ENCODE assay signal across 1 cellular context in the genomic region with DNA sequence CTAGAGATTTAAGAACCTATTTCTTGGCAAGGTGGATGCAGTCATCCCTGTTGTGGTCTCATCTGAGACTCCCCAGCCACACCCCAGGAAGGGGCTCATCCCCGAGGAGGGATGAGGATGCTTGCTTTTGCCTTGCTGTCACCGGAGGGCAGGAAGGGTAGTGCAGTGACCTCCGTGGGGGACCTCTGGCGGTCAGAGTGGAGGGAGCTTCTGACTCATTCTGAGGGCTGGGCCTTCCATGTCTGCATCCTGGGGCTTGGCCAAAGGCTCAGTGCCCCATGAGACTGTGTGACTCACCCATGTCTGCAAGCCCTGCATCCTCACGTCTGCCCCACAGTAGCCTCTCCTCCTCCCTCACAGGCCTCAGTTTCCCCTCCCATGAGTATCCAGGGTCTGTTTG.
A peak's percentile ranks its signal among the peaks of the same experiment; 100 is the strongest.
TF ChIP-seq lines count a peak whose summit lies in the region.

No MANE protein-coding gene starts in this region.

TF ChIP-seq in HepG2, 621 proteins besides CTCF, POLR2A, EP300 and RAD21 (continued from another document and continues in another):
- TF ChIP-seq, protein P1, sequence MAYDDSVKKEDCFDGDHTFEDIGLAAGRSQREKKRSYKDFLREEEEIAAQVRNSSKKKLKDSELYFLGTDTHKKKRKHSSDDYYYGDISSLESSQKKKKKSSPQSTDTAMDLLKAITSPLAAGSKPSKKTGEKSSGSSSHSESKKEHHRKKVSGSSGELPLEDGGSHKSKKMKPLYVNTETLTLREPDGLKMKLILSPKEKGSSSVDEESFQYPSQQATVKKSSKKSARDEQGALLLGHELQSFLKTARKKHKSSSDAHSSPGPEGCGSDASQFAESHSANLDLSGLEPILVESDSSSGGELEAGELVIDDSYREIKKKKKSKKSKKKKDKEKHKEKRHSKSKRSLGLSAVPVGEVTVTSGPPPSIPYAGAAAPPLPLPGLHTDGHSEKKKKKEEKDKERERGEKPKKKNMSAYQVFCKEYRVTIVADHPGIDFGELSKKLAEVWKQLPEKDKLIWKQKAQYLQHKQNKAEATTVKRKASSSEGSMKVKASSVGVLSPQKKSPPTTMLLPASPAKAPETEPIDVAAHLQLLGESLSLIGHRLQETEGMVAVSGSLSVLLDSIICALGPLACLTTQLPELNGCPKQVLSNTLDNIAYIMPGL (CRISPR knock-in tag; IDR thresholded peaks at IDR 0.05; ENCODE audit: borderline replicate concordance in 1 of 2, low read depth in 1 of 2) = peak in 1 of 2 experiments; percentile 61; a peak in 1 of 4 replicates
- TF ChIP-seq, protein P2, sequence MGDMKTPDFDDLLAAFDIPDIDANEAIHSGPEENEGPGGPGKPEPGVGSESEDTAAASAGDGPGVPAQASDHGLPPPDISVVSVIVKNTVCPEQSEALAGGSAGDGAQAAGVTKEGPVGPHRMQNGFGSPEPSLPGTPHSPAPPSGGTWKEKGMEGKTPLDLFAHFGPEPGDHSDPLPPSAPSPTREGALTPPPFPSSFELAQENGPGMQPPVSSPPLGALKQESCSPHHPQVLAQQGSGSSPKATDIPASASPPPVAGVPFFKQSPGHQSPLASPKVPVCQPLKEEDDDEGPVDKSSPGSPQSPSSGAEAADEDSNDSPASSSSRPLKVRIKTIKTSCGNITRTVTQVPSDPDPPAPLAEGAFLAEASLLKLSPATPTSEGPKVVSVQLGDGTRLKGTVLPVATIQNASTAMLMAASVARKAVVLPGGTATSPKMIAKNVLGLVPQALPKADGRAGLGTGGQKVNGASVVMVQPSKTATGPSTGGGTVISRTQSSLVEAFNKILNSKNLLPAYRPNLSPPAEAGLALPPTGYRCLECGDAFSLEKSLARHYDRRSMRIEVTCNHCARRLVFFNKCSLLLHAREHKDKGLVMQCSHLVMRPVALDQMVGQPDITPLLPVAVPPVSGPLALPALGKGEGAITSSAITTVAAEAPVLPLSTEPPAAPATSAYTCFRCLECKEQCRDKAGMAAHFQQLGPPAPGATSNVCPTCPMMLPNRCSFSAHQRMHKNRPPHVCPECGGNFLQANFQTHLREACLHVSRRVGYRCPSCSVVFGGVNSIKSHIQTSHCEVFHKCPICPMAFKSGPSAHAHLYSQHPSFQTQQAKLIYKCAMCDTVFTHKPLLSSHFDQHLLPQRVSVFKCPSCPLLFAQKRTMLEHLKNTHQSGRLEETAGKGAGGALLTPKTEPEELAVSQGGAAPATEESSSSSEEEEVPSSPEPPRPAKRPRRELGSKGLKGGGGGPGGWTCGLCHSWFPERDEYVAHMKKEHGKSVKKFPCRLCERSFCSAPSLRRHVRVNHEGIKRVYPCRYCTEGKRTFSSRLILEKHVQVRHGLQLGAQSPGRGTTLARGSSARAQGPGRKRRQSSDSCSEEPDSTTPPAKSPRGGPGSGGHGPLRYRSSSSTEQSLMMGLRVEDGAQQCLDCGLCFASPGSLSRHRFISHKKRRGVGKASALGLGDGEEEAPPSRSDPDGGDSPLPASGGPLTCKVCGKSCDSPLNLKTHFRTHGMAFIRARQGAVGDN (CRISPR knock-in tag; IDR thresholded peaks at IDR 0.05) = peak; percentile 57
- no peak for TF ChIP-seq ZNF432 (CRISPR knock-in tag; IDR thresholded peaks at IDR 0.05; ENCODE audit: borderline replicate concordance)
- TF ChIP-seq, protein P3, sequence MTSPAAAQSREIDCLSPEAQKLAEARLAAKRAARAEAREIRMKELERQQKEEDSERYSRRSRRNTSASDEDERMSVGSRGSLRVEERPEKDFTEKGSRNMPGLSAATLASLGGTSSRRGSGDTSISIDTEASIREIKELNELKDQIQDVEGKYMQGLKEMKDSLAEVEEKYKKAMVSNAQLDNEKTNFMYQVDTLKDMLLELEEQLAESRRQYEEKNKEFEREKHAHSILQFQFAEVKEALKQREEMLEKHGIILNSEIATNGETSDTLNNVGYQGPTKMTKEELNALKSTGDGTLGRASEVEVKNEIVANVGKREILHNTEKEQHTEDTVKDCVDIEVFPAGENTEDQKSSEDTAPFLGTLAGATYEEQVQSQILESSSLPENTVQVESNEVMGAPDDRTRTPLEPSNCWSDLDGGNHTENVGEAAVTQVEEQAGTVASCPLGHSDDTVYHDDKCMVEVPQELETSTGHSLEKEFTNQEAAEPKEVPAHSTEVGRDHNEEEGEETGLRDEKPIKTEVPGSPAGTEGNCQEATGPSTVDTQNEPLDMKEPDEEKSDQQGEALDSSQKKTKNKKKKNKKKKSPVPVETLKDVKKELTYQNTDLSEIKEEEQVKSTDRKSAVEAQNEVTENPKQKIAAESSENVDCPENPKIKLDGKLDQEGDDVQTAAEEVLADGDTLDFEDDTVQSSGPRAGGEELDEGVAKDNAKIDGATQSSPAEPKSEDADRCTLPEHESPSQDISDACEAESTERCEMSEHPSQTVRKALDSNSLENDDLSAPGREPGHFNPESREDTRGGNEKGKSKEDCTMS (CRISPR knock-in tag; conservative IDR thresholded peaks at IDR 0.05) = no peak
- no peak for TF ChIP-seq ZNF451 (CRISPR knock-in tag; IDR thresholded peaks at IDR 0.05)
- no peak for TF ChIP-seq ZNF121 (CRISPR knock-in tag; IDR thresholded peaks at IDR 0.05)
- TF ChIP-seq NFYB (CRISPR knock-in tag; IDR thresholded peaks at IDR 0.05) = no peak
- TF ChIP-seq, protein P4, sequence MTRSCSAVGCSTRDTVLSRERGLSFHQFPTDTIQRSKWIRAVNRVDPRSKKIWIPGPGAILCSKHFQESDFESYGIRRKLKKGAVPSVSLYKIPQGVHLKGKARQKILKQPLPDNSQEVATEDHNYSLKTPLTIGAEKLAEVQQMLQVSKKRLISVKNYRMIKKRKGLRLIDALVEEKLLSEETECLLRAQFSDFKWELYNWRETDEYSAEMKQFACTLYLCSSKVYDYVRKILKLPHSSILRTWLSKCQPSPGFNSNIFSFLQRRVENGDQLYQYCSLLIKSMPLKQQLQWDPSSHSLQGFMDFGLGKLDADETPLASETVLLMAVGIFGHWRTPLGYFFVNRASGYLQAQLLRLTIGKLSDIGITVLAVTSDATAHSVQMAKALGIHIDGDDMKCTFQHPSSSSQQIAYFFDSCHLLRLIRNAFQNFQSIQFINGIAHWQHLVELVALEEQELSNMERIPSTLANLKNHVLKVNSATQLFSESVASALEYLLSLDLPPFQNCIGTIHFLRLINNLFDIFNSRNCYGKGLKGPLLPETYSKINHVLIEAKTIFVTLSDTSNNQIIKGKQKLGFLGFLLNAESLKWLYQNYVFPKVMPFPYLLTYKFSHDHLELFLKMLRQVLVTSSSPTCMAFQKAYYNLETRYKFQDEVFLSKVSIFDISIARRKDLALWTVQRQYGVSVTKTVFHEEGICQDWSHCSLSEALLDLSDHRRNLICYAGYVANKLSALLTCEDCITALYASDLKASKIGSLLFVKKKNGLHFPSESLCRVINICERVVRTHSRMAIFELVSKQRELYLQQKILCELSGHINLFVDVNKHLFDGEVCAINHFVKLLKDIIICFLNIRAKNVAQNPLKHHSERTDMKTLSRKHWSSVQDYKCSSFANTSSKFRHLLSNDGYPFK (CRISPR knock-in tag; IDR thresholded peaks at IDR 0.05; ENCODE audit: borderline replicate concordance) = 0 out of 2 replicates have a peak, but pooled peaks have one; percentile 36
- TF ChIP-seq STAG1 (CRISPR knock-in tag; IDR thresholded peaks at IDR 0.05) = peak; percentile 77
- TF ChIP-seq, protein P5, sequence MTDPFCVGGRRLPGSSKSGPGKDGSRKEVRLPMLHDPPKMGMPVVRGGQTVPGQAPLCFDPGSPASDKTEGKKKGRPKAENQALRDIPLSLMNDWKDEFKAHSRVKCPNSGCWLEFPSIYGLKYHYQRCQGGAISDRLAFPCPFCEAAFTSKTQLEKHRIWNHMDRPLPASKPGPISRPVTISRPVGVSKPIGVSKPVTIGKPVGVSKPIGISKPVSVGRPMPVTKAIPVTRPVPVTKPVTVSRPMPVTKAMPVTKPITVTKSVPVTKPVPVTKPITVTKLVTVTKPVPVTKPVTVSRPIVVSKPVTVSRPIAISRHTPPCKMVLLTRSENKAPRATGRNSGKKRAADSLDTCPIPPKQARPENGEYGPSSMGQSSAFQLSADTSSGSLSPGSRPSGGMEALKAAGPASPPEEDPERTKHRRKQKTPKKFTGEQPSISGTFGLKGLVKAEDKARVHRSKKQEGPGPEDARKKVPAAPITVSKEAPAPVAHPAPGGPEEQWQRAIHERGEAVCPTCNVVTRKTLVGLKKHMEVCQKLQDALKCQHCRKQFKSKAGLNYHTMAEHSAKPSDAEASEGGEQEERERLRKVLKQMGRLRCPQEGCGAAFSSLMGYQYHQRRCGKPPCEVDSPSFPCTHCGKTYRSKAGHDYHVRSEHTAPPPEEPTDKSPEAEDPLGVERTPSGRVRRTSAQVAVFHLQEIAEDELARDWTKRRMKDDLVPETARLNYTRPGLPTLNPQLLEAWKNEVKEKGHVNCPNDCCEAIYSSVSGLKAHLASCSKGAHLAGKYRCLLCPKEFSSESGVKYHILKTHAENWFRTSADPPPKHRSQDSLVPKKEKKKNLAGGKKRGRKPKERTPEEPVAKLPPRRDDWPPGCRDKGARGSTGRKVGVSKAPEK (CRISPR knock-in tag; IDR thresholded peaks at IDR 0.05; ENCODE audit: borderline replicate concordance) = no peak
- no peak for TF ChIP-seq ELF1 (CRISPR knock-in tag; IDR thresholded peaks at IDR 0.05)
- peak; percentile 74; the same call in 1 of the 2 replicates for TF ChIP-seq JUN (CRISPR knock-in tag; IDR thresholded peaks at IDR 0.05)
- no peak for TF ChIP-seq ZNF567 (CRISPR knock-in tag; IDR thresholded peaks at IDR 0.05; ENCODE audit: borderline replicate concordance)
- TF ChIP-seq, protein P6, sequence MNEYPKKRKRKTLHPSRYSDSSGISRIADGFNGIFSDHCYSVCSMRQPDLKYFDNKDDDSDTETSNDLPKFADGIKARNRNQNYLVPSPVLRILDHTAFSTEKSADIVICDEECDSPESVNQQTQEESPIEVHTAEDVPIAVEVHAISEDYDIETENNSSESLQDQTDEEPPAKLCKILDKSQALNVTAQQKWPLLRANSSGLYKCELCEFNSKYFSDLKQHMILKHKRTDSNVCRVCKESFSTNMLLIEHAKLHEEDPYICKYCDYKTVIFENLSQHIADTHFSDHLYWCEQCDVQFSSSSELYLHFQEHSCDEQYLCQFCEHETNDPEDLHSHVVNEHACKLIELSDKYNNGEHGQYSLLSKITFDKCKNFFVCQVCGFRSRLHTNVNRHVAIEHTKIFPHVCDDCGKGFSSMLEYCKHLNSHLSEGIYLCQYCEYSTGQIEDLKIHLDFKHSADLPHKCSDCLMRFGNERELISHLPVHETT (CRISPR knock-in tag; conservative IDR thresholded peaks at IDR 0.05) = no peak
- TF ChIP-seq, protein P7, sequence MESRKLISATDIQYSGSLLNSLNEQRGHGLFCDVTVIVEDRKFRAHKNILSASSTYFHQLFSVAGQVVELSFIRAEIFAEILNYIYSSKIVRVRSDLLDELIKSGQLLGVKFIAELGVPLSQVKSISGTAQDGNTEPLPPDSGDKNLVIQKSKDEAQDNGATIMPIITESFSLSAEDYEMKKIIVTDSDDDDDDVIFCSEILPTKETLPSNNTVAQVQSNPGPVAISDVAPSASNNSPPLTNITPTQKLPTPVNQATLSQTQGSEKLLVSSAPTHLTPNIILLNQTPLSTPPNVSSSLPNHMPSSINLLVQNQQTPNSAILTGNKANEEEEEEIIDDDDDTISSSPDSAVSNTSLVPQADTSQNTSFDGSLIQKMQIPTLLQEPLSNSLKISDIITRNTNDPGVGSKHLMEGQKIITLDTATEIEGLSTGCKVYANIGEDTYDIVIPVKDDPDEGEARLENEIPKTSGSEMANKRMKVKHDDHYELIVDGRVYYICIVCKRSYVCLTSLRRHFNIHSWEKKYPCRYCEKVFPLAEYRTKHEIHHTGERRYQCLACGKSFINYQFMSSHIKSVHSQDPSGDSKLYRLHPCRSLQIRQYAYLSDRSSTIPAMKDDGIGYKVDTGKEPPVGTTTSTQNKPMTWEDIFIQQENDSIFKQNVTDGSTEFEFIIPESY (CRISPR knock-in tag; IDR thresholded peaks at IDR 0.05) = peak; percentile 44; the same call in 1 of the 2 replicates
- TF ChIP-seq, protein P8, sequence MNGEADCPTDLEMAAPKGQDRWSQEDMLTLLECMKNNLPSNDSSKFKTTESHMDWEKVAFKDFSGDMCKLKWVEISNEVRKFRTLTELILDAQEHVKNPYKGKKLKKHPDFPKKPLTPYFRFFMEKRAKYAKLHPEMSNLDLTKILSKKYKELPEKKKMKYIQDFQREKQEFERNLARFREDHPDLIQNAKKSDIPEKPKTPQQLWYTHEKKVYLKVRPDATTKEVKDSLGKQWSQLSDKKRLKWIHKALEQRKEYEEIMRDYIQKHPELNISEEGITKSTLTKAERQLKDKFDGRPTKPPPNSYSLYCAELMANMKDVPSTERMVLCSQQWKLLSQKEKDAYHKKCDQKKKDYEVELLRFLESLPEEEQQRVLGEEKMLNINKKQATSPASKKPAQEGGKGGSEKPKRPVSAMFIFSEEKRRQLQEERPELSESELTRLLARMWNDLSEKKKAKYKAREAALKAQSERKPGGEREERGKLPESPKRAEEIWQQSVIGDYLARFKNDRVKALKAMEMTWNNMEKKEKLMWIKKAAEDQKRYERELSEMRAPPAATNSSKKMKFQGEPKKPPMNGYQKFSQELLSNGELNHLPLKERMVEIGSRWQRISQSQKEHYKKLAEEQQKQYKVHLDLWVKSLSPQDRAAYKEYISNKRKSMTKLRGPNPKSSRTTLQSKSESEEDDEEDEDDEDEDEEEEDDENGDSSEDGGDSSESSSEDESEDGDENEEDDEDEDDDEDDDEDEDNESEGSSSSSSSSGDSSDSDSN (CRISPR knock-in tag; IDR thresholded peaks at IDR 0.05) = 0 out of 2 replicates have a peak, but pooled peaks have one; percentile 34
- no peak for TF ChIP-seq ZNF605 (CRISPR knock-in tag; IDR thresholded peaks at IDR 0.05)
- TF ChIP-seq ZNF598 (CRISPR knock-in tag; IDR thresholded peaks at IDR 0.05; ENCODE audit: borderline replicate concordance) = 0 out of 2 replicates have a peak, but pooled peaks have one; percentile 42
- TF ChIP-seq ZNF530 (CRISPR knock-in tag; IDR thresholded peaks at IDR 0.05; ENCODE audit: low read depth) = no peak
- TF ChIP-seq SRF (IDR thresholded peaks at IDR 0.05; ENCODE audit: low read depth, low read length) = no peak
- TF ChIP-seq HDAC1 (CRISPR knock-in tag; IDR thresholded peaks at IDR 0.05) = no peak
- TF ChIP-seq POLR2G (IDR thresholded peaks at IDR 0.05; ENCODE audit: low read depth, low read length) = no peak
